21 cellular contexts compared by ENCODE assay signal in the genomic region with DNA sequence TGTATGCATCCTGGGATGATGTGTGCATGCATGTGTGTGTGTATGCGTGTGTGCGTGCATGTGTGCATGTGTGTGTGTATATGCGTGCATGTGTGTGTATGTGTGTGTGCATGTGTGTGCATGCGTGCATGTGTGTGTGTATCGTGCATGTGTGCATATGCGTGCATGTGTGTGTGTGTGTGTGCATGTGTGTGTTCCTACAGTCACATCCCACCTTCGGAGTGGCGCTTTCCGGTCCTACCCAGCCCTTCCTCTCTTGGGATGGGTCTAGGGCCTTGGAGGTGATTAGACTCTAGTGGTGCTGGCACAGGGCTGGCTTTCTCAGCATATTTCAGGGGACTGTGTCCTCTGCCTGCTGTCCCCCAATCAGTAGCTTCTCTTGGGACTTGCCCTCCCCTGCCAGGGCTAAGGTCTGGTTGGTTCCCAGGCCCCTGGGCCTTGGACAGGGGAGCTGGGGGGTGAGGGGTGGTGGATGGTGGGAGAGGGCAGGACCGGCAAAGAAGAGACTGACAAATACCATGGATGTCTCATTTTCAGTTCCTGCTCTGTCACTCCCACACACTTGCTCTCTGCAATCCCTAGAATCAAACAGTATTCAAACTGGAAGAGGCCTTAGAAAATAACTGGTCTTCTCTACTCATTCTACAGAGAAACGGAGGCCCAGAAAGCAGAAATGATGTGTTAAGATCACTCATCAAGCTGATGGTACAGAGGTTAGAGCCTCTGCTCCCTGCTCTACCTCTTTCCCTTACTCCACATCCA. TPM values are rescaled to one million over a fixed set of nuclear protein-coding genes. Genes with fewer than 3 reads are reported as not detected.
DNase-seq lines count a peak whose midpoint lies in the region; ATAC-seq, FAIRE-seq and TF ChIP-seq lines count a peak whose summit lies in the region.
"Had no signal": no experiment of that assay in that cellular context is flagged by ENCODE, and none has a peak within 500 bp of the region (broad histone marks: within the 10 kb centered on the region; RNA-seq: fewer than 3 reads in every experiment).

No MANE protein-coding gene starts in this region.

- POLR2A ChIA-PET in HepG2 (lab: Yijun Ruan, JAX) = no interaction called here
- POLR2A ChIA-PET in K562 (lab: Yijun Ruan, JAX) = interaction anchor here (0.6 to 0.8 kb wide), 3 partner anchors 10 to 185 kb away, joined by 3 read pairs; no protein-coding TSS in a partner anchor

- H3K4me1 Mint-ChIP-seq in nephron progenitor cell = no peaks in the 10 kb centered on the region

- TF ChIP-seq POLR2A in HepG2 (IDR thresholded peaks at IDR 0.05; ENCODE audit: insufficient read depth in 1 of 2, low read depth in 2 of 2, low read length in 2 of 2) = no peak
- TF ChIP-seq POLR2A in right lobe of liver (IDR thresholded peaks at IDR 0.05) = no peak
- TF ChIP-seq POLR2A in K562 (conservative IDR thresholded peaks at IDR 0.05) = no peak

- H3K4me2 ChIP-seq in HepG2 (ENCODE audit: low read depth, low read length) (no peak overlapping the region), K562 (ENCODE audit: insufficient read depth, low read length) (no peak overlapping the region)

- H3K36me3 ChIP-seq in HepG2 (replicated peaks in 1 of 2; ENCODE audit: control insufficient read depth in 1 of 2, insufficient read depth in 2 of 2, low read length in 2 of 2) = no peaks in the 10 kb centered on the region
- H3K36me3 ChIP-seq in right lobe of liver = no peaks in the 10 kb centered on the region
- H3K36me3 ChIP-seq in K562 (ENCODE audit: control insufficient read depth, insufficient read depth, low read length) = no peaks in the 10 kb centered on the region
- H3K36me3 ChIP-seq: MG63 had no signal

- intact Hi-C loops in HepG2 (cut with micrococcal nuclease; ENCODE audit: unreplicated experiment) (no loop called here), right lobe of liver (cut with DNase I) (no loop called here), K562 (cut with micrococcal nuclease) (no loop called here), cardiac septum (cut with DNase I) (no loop called here)

- in situ Hi-C loops in HepG2 (cut with HindIII; ENCODE audit: extremely low pct_ligation_motif_present, low pct_unique_long_range_greater_than_20kb) (no loop called here), K562 (cut with MboI) (no loop called here)

- FAIRE-seq in HepG2 (lab: Jason Lieb, UNC) (no peak), K562 (lab: Jason Lieb, UNC) (peak; percentile 11)
- FAIRE-seq: GM12892, GM19239 had no signal

- H3K27me3 Mint-ChIP-seq in nephron progenitor cell (ENCODE audit: low read depth, poor library complexity) = peaks cover 20% of the 10 kb centered on the region

- H3K9ac ChIP-seq in HepG2 (ENCODE audit: insufficient read depth, low read depth, low read length) (no peak overlapping the region), K562 (ENCODE audit: insufficient read depth in 1 of 2, low read depth in 2 of 2, low read length in 2 of 2) (no peak overlapping the region)

- DNase-seq in HepG2 (ENCODE audit: low spot score) = no peak
- no peak for DNase-seq in right lobe of liver
- no peak for DNase-seq in K562 (ENCODE audit: extremely low read depth in 1 of 4, low spot score in 3 of 4)
- DNase-seq in nephron progenitor cell = no peak
- DNase-seq in effector CD8-positive, alpha-beta T cell (lab: John Stamatoyannopoulos, UW) = no peak
- no peak for DNase-seq in cardiac septum (ENCODE audit: low spot score)
- DNase-seq: DMS53, MG63, NCI-H1436 treated with DMSO at 0.1 percent for 48 hours, NCI-H2107, NCI-H345, NCI-H526 treated with DMSO at 0.1 percent for 48 hours had no signal

- TF ChIP-seq CTCF in HepG2 (CRISPR knock-in tag; IDR thresholded peaks at IDR 0.05) = no peak
- no peak for TF ChIP-seq CTCF in right lobe of liver (IDR thresholded peaks at IDR 0.05)
- TF ChIP-seq CTCF in K562 (IDR thresholded peaks at IDR 0.05 in 2 of 3, conservative IDR thresholded peaks at IDR 0.05 in 1 of 3; ENCODE audit: insufficient read depth in 2 of 3, low read depth in 1 of 3, low read length in 3 of 3) = no peak
- TF ChIP-seq CTCF in nephron progenitor cell (IDR thresholded peaks at IDR 0.05) = no peak

- CTCF ChIA-PET in HepG2 (lab: Yijun Ruan, JAX; ENCODE audit: low intra/inter-chr PET ratio, low total read pairs) (no interaction called here), K562 (lab: Yijun Ruan, JAX; ENCODE audit: low intra/inter-chr PET ratio) (no interaction called here)

- no peak overlapping the region for H3K4me3 Mint-ChIP-seq in nephron progenitor cell
- H3K4me3 Mint-ChIP-seq: CD14-positive monocyte had no signal

- peak overlapping the region; percentile 54 for H3K27ac Mint-ChIP-seq in nephron progenitor cell
- H3K27ac Mint-ChIP-seq: CD14-positive monocyte had no signal

- no peaks in the 10 kb centered on the region for H3K36me3 Mint-ChIP-seq in nephron progenitor cell (ENCODE audit: low read depth)
- H3K36me3 Mint-ChIP-seq: CD14-positive monocyte had no signal

- TF ChIP-seq RAD21 in HepG2 (CRISPR knock-in tag; IDR thresholded peaks at IDR 0.05) = no peak
- no peak for TF ChIP-seq RAD21 in K562 (CRISPR knock-in tag; conservative IDR thresholded peaks at IDR 0.05 in 1 of 2, IDR thresholded peaks at IDR 0.05 in 1 of 2)

- H3K9me3 Mint-ChIP-seq in nephron progenitor cell = no peaks in the 10 kb centered on the region

- H2AFZ ChIP-seq in HepG2 (ENCODE audit: low read length) (no peak overlapping the region), K562 (ENCODE audit: low read depth, low read length) (no peak overlapping the region)

- H3K27ac ChIP-seq in HepG2 (ENCODE audit: extremely low read length, insufficient read depth, low read length) = no peak overlapping the region
- no peak overlapping the region for H3K27ac ChIP-seq in right lobe of liver
- H3K27ac ChIP-seq in K562 (ENCODE audit: extremely low read depth, low read depth, low read length) = no peak overlapping the region
- H3K27ac ChIP-seq: HL-60 had no signal

- no TSS peak for BruUV-seq in HepG2 (replicated peaks; lab: Mats Ljungman, UMichigan)
- no TSS peak for BruUV-seq in K562 (replicated peaks; lab: Mats Ljungman, UMichigan)

- H3K9me3 ChIP-seq in HepG2 (ENCODE audit: low read length) = no peaks in the 10 kb centered on the region
- no peaks in the 10 kb centered on the region for H3K9me3 ChIP-seq in right lobe of liver
- H3K9me3 ChIP-seq in K562 (replicated peaks; ENCODE audit: control insufficient read depth, insufficient read depth, low read depth, low read length) = no peaks in the 10 kb centered on the region
- H3K9me3 ChIP-seq: MG63 had no signal

- H4K20me1 ChIP-seq in HepG2 (ENCODE audit: insufficient read depth, low read length) (no peaks in the 10 kb centered on the region), K562 (replicated peaks; ENCODE audit: control insufficient read depth, insufficient read depth, low read length) (no peaks in the 10 kb centered on the region)

- ATAC-seq in HepG2 (no peak), right lobe of liver (no peak), K562 (no peak), SK-N-SH treated with all-trans-retinoic acid at 6 μM for 48 hours (no peak), HG02678 (IDR thresholded peaks at IDR 0.05; ENCODE audit: unreplicated experiment) (no peak)
- ATAC-seq: HCT116, Right ventricle myocardium inferior had no signal

- H3K79me2 ChIP-seq in HepG2 (ENCODE audit: insufficient read depth, low read length) = no peaks in the 10 kb centered on the region
- H3K79me2 ChIP-seq in K562 (ENCODE audit: control insufficient read depth, insufficient read depth, low read length) = no peaks in the 10 kb centered on the region

- H3K27me3 ChIP-seq in HepG2 (ENCODE audit: control insufficient read depth in 1 of 2, insufficient read depth in 2 of 2, low read length in 2 of 2) = peaks cover 1 to 10% of the 10 kb centered on the region in 2 experiments; a peak in 2 of 5 replicates
- H3K27me3 ChIP-seq in right lobe of liver = no peaks in the 10 kb centered on the region
- peaks cover 8 to 31% of the 10 kb centered on the region in 2 experiments; a peak in 3 of 5 replicates for H3K27me3 ChIP-seq in K562 (ENCODE audit: control insufficient read depth in 2 of 2, insufficient read depth in 2 of 2, low read length in 2 of 2)
- H3K27me3 ChIP-seq: MG63 had no signal

- H3K4me3 ChIP-seq in HepG2 (replicated peaks in 1 of 3; ENCODE audit: insufficient read depth in 1 of 3, low read depth in 2 of 3, low read length in 3 of 3) (no peak overlapping the region), right lobe of liver (no peak overlapping the region), K562 (no peak overlapping the region)
- H3K4me3 ChIP-seq: MG63 had no signal

- no peaks in the 10 kb centered on the region for H3K9me1 ChIP-seq in K562 (ENCODE audit: control insufficient read depth, insufficient read depth, low read length)

- H3K4me1 ChIP-seq in HepG2 (ENCODE audit: insufficient read depth, low read length) (no peaks in the 10 kb centered on the region), right lobe of liver (no peaks in the 10 kb centered on the region), K562 (replicated peaks in 1 of 2; ENCODE audit: control insufficient read depth in 2 of 2, insufficient read depth in 2 of 2, low read length in 2 of 2) (no peaks in the 10 kb centered on the region; a peak in 1 of 5 replicates)

- WGBS in HepG2 (ENCODE audit: low lambda C conversion rate) = 78% methylated on average over 10 of the region's 11 CpGs
- 65% methylated on average over 3 of the region's 11 CpGs for WGBS in right lobe of liver (ENCODE audit: insufficient coverage, low coverage, low lambda C conversion rate, missing lambda C conversion rate)
- 44% methylated on average over 9 of the region's 11 CpGs for WGBS in K562 (ENCODE audit: insufficient coverage, low coverage, missing lambda C conversion rate)

- no peak for TF ChIP-seq EP300 in HepG2 (IDR thresholded peaks at IDR 0.05; ENCODE audit: low read depth in 2 of 2, low read length in 2 of 2)
- no peak for TF ChIP-seq EP300 in HepG2 (CRISPR knock-in tag; IDR thresholded peaks at IDR 0.05; ENCODE audit: borderline replicate concordance)
- TF ChIP-seq EP300 in K562 (IDR thresholded peaks at IDR 0.05; ENCODE audit: low read length) = no peak

RNA-seq across cellular contexts. Expression of a gene that starts 21.9 kb away (rescaled TPM):
- total RNA-seq in HepG2 (2016; rRNA removed; fragmentation: Illumina TruSeq; extraction: Trizol) (not detected in 2 replicates), right lobe of liver (under 1 TPM in 1 of 6 experiments, not detected in 5; 0.16 TPM), K562 (2014; rRNA removed) (not detected in 2 replicates), K562 (2014; rRNA removed; fragmentation: Illumina TruSeq; extraction: Trizol) (not detected in 2 replicates), K562 (2015; rRNA removed; fragmentation: Illumina TruSeq; extraction: Trizol) (not detected in 2 replicates), K562 (2021) (not detected in 2 replicates), cardiac septum (1.7 TPM)
- not detected in 2 replicates for total RNA-seq in HepG2 (2016; cell fraction: cytosol; rRNA removed; fragmentation: Illumina TruSeq; extraction: Trizol; ENCODE audit: low read depth)
- total RNA-seq in HepG2 (2016; cell fraction: insoluble cytoplasmic fraction; rRNA removed; fragmentation: Illumina TruSeq; extraction: Trizol) = not detected in 2 replicates
- not detected in 2 replicates for total RNA-seq in HepG2 (2016; cell fraction: membrane; rRNA removed; fragmentation: Illumina TruSeq; extraction: Trizol)
- not detected in 2 replicates for total RNA-seq in HepG2 (2016; cell fraction: nucleus; rRNA removed; fragmentation: Illumina TruSeq; extraction: Trizol)
- polyA plus RNA-seq in HepG2 (2011; rRNA removed) (not detected in 2 replicates), K562 (2011; rRNA removed) (not detected in 2 replicates), K562 (2014; fragmentation: Illumina TruSeq; extraction: Trizol) (not detected in 2 replicates), K562 (2014; fragmentation: Nextera tagmentation; extraction: Ambion mirVana) (under 1 TPM in 1 of 2 experiments, not detected in 1; 0.10 TPM), K562 (2014; rRNA removed) (0.01 TPM in 1 of 2 replicates, not detected in the other)
- 0.01 and 0.03 TPM in 2 replicates for polyA plus RNA-seq in HepG2 (2011; cell fraction: cytosol; rRNA removed)
- polyA plus RNA-seq in HepG2 (2011; cell fraction: nucleus; rRNA removed) = 0.21 TPM in 1 of 2 replicates, not detected in the other
- polyA plus RNA-seq in HepG2 (2012) = not detected in 2 replicates
- polyA plus RNA-seq in HepG2 (2016; cell fraction: cytosol; fragmentation: Illumina TruSeq; extraction: Trizol; ENCODE audit: low read depth) = not detected in 2 replicates
- not detected in 2 replicates for polyA plus RNA-seq in HepG2 (2016; cell fraction: insoluble cytoplasmic fraction; fragmentation: Illumina TruSeq; extraction: Trizol; ENCODE audit: low read depth)
- polyA plus RNA-seq in HepG2 (2016; cell fraction: membrane; fragmentation: Illumina TruSeq; extraction: Trizol; ENCODE audit: low read depth) = not detected in 2 replicates
- polyA plus RNA-seq in HepG2 (2016; cell fraction: nucleus; fragmentation: Illumina TruSeq; extraction: Trizol; ENCODE audit: insufficient read depth, low read depth) = not detected in 2 replicates
- polyA minus RNA-seq in HepG2 (2011; rRNA and poly(A)+ RNA removed; ENCODE audit: low replicate concordance) = 0.65 TPM in 1 of 2 replicates, not detected in the other
- not detected in 2 replicates for polyA minus RNA-seq in HepG2 (2011; cell fraction: cytosol; rRNA and poly(A)+ RNA removed)
- polyA minus RNA-seq in HepG2 (2011; cell fraction: nucleus; rRNA and poly(A)+ RNA removed) = not detected in 2 replicates
- not detected in 2 replicates for total RNA-seq in K562 (2011; cell fraction: chromatin; rRNA removed; ENCODE audit: low replicate concordance)
- not detected in 2 replicates for total RNA-seq in K562 (2011; cell fraction: nucleolus; rRNA removed)
- total RNA-seq in K562 (2011; cell fraction: nucleoplasm; rRNA removed) = 0.15 TPM in 1 of 2 replicates, not detected in the other
- 0.07 and 0.76 TPM in 2 replicates for polyA plus RNA-seq in K562 (2011; cell fraction: cytosol; rRNA removed)
- polyA plus RNA-seq in K562 (2011; cell fraction: nucleus; rRNA removed) = not detected in 2 replicates
- polyA plus RNA-seq in K562 (2012) = 0.09 and 0.17 TPM in 2 replicates
- polyA minus RNA-seq in K562 (2011; rRNA and poly(A)+ RNA removed) = not detected in 2 replicates
- polyA minus RNA-seq in K562 (2011; cell fraction: cytosol; rRNA and poly(A)+ RNA removed) = not detected in 2 replicates
- not detected in 2 replicates for polyA minus RNA-seq in K562 (2011; cell fraction: nucleus; rRNA and poly(A)+ RNA removed)
- total RNA-seq: A673 had no signal
- polyA plus RNA-seq: CD14-positive monocyte had no signal

RNA-seq across cellular contexts. Expression of a gene that starts 24.9 kb away (rescaled TPM):
- not detected in 2 replicates for total RNA-seq in HepG2 (2016; rRNA removed; fragmentation: Illumina TruSeq; extraction: Trizol)
- total RNA-seq in HepG2 (2016; cell fraction: cytosol; rRNA removed; fragmentation: Illumina TruSeq; extraction: Trizol; ENCODE audit: low read depth) = not detected in 2 replicates
- total RNA-seq in HepG2 (2016; cell fraction: insoluble cytoplasmic fraction; rRNA removed; fragmentation: Illumina TruSeq; extraction: Trizol) = not detected in 2 replicates
- total RNA-seq in HepG2 (2016; cell fraction: membrane; rRNA removed; fragmentation: Illumina TruSeq; extraction: Trizol) = not detected in 2 replicates
- total RNA-seq in HepG2 (2016; cell fraction: nucleus; rRNA removed; fragmentation: Illumina TruSeq; extraction: Trizol) = not detected in 2 replicates
- not detected in 2 replicates for polyA plus RNA-seq in HepG2 (2011; rRNA removed)
- not detected in 2 replicates for polyA plus RNA-seq in HepG2 (2011; cell fraction: cytosol; rRNA removed)
- polyA plus RNA-seq in HepG2 (2011; cell fraction: nucleus; rRNA removed) = not detected in 2 replicates
- polyA plus RNA-seq in HepG2 (2012) = not detected in 2 replicates
- polyA plus RNA-seq in HepG2 (2016; cell fraction: cytosol; fragmentation: Illumina TruSeq; extraction: Trizol; ENCODE audit: low read depth) = not detected in 2 replicates
- polyA plus RNA-seq in HepG2 (2016; cell fraction: insoluble cytoplasmic fraction; fragmentation: Illumina TruSeq; extraction: Trizol; ENCODE audit: low read depth) = not detected in 2 replicates
- polyA plus RNA-seq in HepG2 (2016; cell fraction: membrane; fragmentation: Illumina TruSeq; extraction: Trizol; ENCODE audit: low read depth) = not detected in 2 replicates
- polyA plus RNA-seq in HepG2 (2016; cell fraction: nucleus; fragmentation: Illumina TruSeq; extraction: Trizol; ENCODE audit: insufficient read depth, low read depth) = not detected in 2 replicates
- polyA minus RNA-seq in HepG2 (2011; rRNA and poly(A)+ RNA removed; ENCODE audit: low replicate concordance) = not detected in 2 replicates
- not detected in 2 replicates for polyA minus RNA-seq in HepG2 (2011; cell fraction: cytosol; rRNA and poly(A)+ RNA removed)
- not detected in 2 replicates for polyA minus RNA-seq in HepG2 (2011; cell fraction: nucleus; rRNA and poly(A)+ RNA removed)
- not detected for total RNA-seq in right lobe of liver
- total RNA-seq in K562 (2011; cell fraction: chromatin; rRNA removed; ENCODE audit: low replicate concordance) = not detected in 2 replicates
- total RNA-seq in K562 (2011; cell fraction: nucleolus; rRNA removed) = not detected in 2 replicates
- not detected in 2 replicates for total RNA-seq in K562 (2011; cell fraction: nucleoplasm; rRNA removed)
- not detected in 2 replicates for total RNA-seq in K562 (2014; rRNA removed)
- not detected in 2 replicates for total RNA-seq in K562 (2014; rRNA removed; fragmentation: Illumina TruSeq; extraction: Trizol)
- not detected in 2 replicates for total RNA-seq in K562 (2015; rRNA removed; fragmentation: Illumina TruSeq; extraction: Trizol)
- not detected in 2 replicates for total RNA-seq in K562 (2021)
- not detected in 2 replicates for polyA plus RNA-seq in K562 (2011; rRNA removed)
- polyA plus RNA-seq in K562 (2011; cell fraction: cytosol; rRNA removed) = not detected in 2 replicates
- polyA plus RNA-seq in K562 (2011; cell fraction: nucleus; rRNA removed) = not detected in 2 replicates
- not detected in 2 replicates for polyA plus RNA-seq in K562 (2012)
- not detected in 2 replicates for polyA plus RNA-seq in K562 (2014; fragmentation: Illumina TruSeq; extraction: Trizol)
- not detected for polyA plus RNA-seq in K562 (2014; fragmentation: Nextera tagmentation; extraction: Ambion mirVana)
- polyA plus RNA-seq in K562 (2014; rRNA removed) = not detected in 2 replicates
- not detected in 2 replicates for polyA minus RNA-seq in K562 (2011; rRNA and poly(A)+ RNA removed)
- polyA minus RNA-seq in K562 (2011; cell fraction: cytosol; rRNA and poly(A)+ RNA removed) = not detected in 2 replicates
- not detected in 2 replicates for polyA minus RNA-seq in K562 (2011; cell fraction: nucleus; rRNA and poly(A)+ RNA removed)
- total RNA-seq in cardiac septum = not detected
- total RNA-seq: A673, Right ventricle myocardium inferior had no signal
- polyA plus RNA-seq: CD14-positive monocyte had no signal

RNA-seq across cellular contexts. Expression of a gene that starts 36.1 kb away (rescaled TPM):
- total RNA-seq in HepG2 (2016; rRNA removed; fragmentation: Illumina TruSeq; extraction: Trizol) (not detected in 2 replicates), right lobe of liver (not detected), K562 (2014; rRNA removed) (not detected in 2 replicates), K562 (2014; rRNA removed; fragmentation: Illumina TruSeq; extraction: Trizol) (not detected in 2 replicates), K562 (2015; rRNA removed; fragmentation: Illumina TruSeq; extraction: Trizol) (not detected in 2 replicates), K562 (2021) (not detected in 2 replicates), cardiac septum (not detected)
- total RNA-seq in HepG2 (2016; cell fraction: cytosol; rRNA removed; fragmentation: Illumina TruSeq; extraction: Trizol; ENCODE audit: low read depth) = not detected in 2 replicates
- not detected in 2 replicates for total RNA-seq in HepG2 (2016; cell fraction: insoluble cytoplasmic fraction; rRNA removed; fragmentation: Illumina TruSeq; extraction: Trizol)
- not detected in 2 replicates for total RNA-seq in HepG2 (2016; cell fraction: membrane; rRNA removed; fragmentation: Illumina TruSeq; extraction: Trizol)
- total RNA-seq in HepG2 (2016; cell fraction: nucleus; rRNA removed; fragmentation: Illumina TruSeq; extraction: Trizol) = not detected in 2 replicates
- polyA plus RNA-seq in HepG2 (2011; rRNA removed) (not detected in 2 replicates), K562 (2011; rRNA removed) (not detected in 2 replicates), K562 (2014; fragmentation: Illumina TruSeq; extraction: Trizol) (not detected in 2 replicates), K562 (2014; fragmentation: Nextera tagmentation; extraction: Ambion mirVana) (not detected), K562 (2014; rRNA removed) (not detected in 2 replicates)
- not detected in 2 replicates for polyA plus RNA-seq in HepG2 (2011; cell fraction: cytosol; rRNA removed)
- polyA plus RNA-seq in HepG2 (2011; cell fraction: nucleus; rRNA removed) = not detected in 2 replicates
- not detected in 2 replicates for polyA plus RNA-seq in HepG2 (2012)
- not detected in 2 replicates for polyA plus RNA-seq in HepG2 (2016; cell fraction: cytosol; fragmentation: Illumina TruSeq; extraction: Trizol; ENCODE audit: low read depth)
- not detected in 2 replicates for polyA plus RNA-seq in HepG2 (2016; cell fraction: insoluble cytoplasmic fraction; fragmentation: Illumina TruSeq; extraction: Trizol; ENCODE audit: low read depth)
- not detected in 2 replicates for polyA plus RNA-seq in HepG2 (2016; cell fraction: membrane; fragmentation: Illumina TruSeq; extraction: Trizol; ENCODE audit: low read depth)
- not detected in 2 replicates for polyA plus RNA-seq in HepG2 (2016; cell fraction: nucleus; fragmentation: Illumina TruSeq; extraction: Trizol; ENCODE audit: insufficient read depth, low read depth)
- polyA minus RNA-seq in HepG2 (2011; rRNA and poly(A)+ RNA removed; ENCODE audit: low replicate concordance) = 0.82 TPM in 1 of 2 replicates, not detected in the other
- not detected in 2 replicates for polyA minus RNA-seq in HepG2 (2011; cell fraction: cytosol; rRNA and poly(A)+ RNA removed)
- not detected in 2 replicates for polyA minus RNA-seq in HepG2 (2011; cell fraction: nucleus; rRNA and poly(A)+ RNA removed)
- not detected in 2 replicates for total RNA-seq in K562 (2011; cell fraction: chromatin; rRNA removed; ENCODE audit: low replicate concordance)
- total RNA-seq in K562 (2011; cell fraction: nucleolus; rRNA removed) = not detected in 2 replicates
- not detected in 2 replicates for total RNA-seq in K562 (2011; cell fraction: nucleoplasm; rRNA removed)
- not detected in 2 replicates for polyA plus RNA-seq in K562 (2011; cell fraction: cytosol; rRNA removed)
- polyA plus RNA-seq in K562 (2011; cell fraction: nucleus; rRNA removed) = not detected in 2 replicates
- not detected in 2 replicates for polyA plus RNA-seq in K562 (2012)
- not detected in 2 replicates for polyA minus RNA-seq in K562 (2011; rRNA and poly(A)+ RNA removed)
- not detected in 2 replicates for polyA minus RNA-seq in K562 (2011; cell fraction: cytosol; rRNA and poly(A)+ RNA removed)
- polyA minus RNA-seq in K562 (2011; cell fraction: nucleus; rRNA and poly(A)+ RNA removed) = not detected in 2 replicates
- total RNA-seq: A673 had no signal
- polyA plus RNA-seq: CD14-positive monocyte had no signal

RNA-seq across cellular contexts. Expression of a gene that starts 47.1 kb away (rescaled TPM):
- total RNA-seq in HepG2 (2016; rRNA removed; fragmentation: Illumina TruSeq; extraction: Trizol) = 0.51 and 1.3 TPM in 2 replicates
- total RNA-seq in HepG2 (2016; cell fraction: cytosol; rRNA removed; fragmentation: Illumina TruSeq; extraction: Trizol; ENCODE audit: low read depth) = 0.20 and 0.35 TPM in 2 replicates
- total RNA-seq in HepG2 (2016; cell fraction: insoluble cytoplasmic fraction; rRNA removed; fragmentation: Illumina TruSeq; extraction: Trizol) = 0.54 and 1.1 TPM in 2 replicates
- total RNA-seq in HepG2 (2016; cell fraction: membrane; rRNA removed; fragmentation: Illumina TruSeq; extraction: Trizol) = 0.55 and 0.59 TPM in 2 replicates
- 0.47 and 0.87 TPM in 2 replicates for total RNA-seq in HepG2 (2016; cell fraction: nucleus; rRNA removed; fragmentation: Illumina TruSeq; extraction: Trizol)
- polyA plus RNA-seq in HepG2 (2011; rRNA removed) = 0.32 and 0.38 TPM in 2 replicates
- polyA plus RNA-seq in HepG2 (2011; cell fraction: cytosol; rRNA removed) = 0.21 and 0.23 TPM in 2 replicates
- polyA plus RNA-seq in HepG2 (2011; cell fraction: nucleus; rRNA removed) = 0.64 and 0.79 TPM in 2 replicates
- polyA plus RNA-seq in HepG2 (2012) = 0.43 and 0.78 TPM in 2 replicates
- polyA plus RNA-seq in HepG2 (2016; cell fraction: cytosol; fragmentation: Illumina TruSeq; extraction: Trizol; ENCODE audit: low read depth) = 0.23 and 0.31 TPM in 2 replicates
- 0.48 and 0.69 TPM in 2 replicates for polyA plus RNA-seq in HepG2 (2016; cell fraction: insoluble cytoplasmic fraction; fragmentation: Illumina TruSeq; extraction: Trizol; ENCODE audit: low read depth)
- 0.23 and 0.48 TPM in 2 replicates for polyA plus RNA-seq in HepG2 (2016; cell fraction: membrane; fragmentation: Illumina TruSeq; extraction: Trizol; ENCODE audit: low read depth)
- 1.6 and 2.3 TPM in 2 replicates for polyA plus RNA-seq in HepG2 (2016; cell fraction: nucleus; fragmentation: Illumina TruSeq; extraction: Trizol; ENCODE audit: insufficient read depth, low read depth)
- 0.16 and 0.48 TPM in 2 replicates for polyA minus RNA-seq in HepG2 (2011; rRNA and poly(A)+ RNA removed; ENCODE audit: low replicate concordance)
- not detected in 2 replicates for polyA minus RNA-seq in HepG2 (2011; cell fraction: cytosol; rRNA and poly(A)+ RNA removed)
- polyA minus RNA-seq in HepG2 (2011; cell fraction: nucleus; rRNA and poly(A)+ RNA removed) = 0.25 TPM in 1 of 2 replicates, not detected in the other
- total RNA-seq in right lobe of liver = under 1 TPM in 2 of 6 experiments, not detected in 4; 0.31 to 0.34 TPM
- total RNA-seq in K562 (2011; cell fraction: chromatin; rRNA removed; ENCODE audit: low replicate concordance) = 0.09 and 0.14 TPM in 2 replicates
- not detected in 2 replicates for total RNA-seq in K562 (2011; cell fraction: nucleolus; rRNA removed)
- not detected in 2 replicates for total RNA-seq in K562 (2011; cell fraction: nucleoplasm; rRNA removed)
- 0.05 TPM in 1 of 2 replicates, not detected in the other for total RNA-seq in K562 (2014; rRNA removed)
- total RNA-seq in K562 (2014; rRNA removed; fragmentation: Illumina TruSeq; extraction: Trizol) = not detected in 2 replicates
- not detected in 2 replicates for total RNA-seq in K562 (2015; rRNA removed; fragmentation: Illumina TruSeq; extraction: Trizol)
- not detected in 2 replicates for total RNA-seq in K562 (2021)
- polyA plus RNA-seq in K562 (2011; rRNA removed) = not detected in 2 replicates
- polyA plus RNA-seq in K562 (2011; cell fraction: cytosol; rRNA removed) = 0.01 TPM in 1 of 2 replicates, not detected in the other
- 0.17 TPM in 1 of 2 replicates, not detected in the other for polyA plus RNA-seq in K562 (2011; cell fraction: nucleus; rRNA removed)
- 0.04 TPM in 1 of 2 replicates, not detected in the other for polyA plus RNA-seq in K562 (2012)
- polyA plus RNA-seq in K562 (2014; fragmentation: Illumina TruSeq; extraction: Trizol) = not detected in 2 replicates
- polyA plus RNA-seq in K562 (2014; fragmentation: Nextera tagmentation; extraction: Ambion mirVana) = not detected
- polyA plus RNA-seq in K562 (2014; rRNA removed) = 0.12 TPM in 1 of 2 replicates, not detected in the other
- polyA minus RNA-seq in K562 (2011; rRNA and poly(A)+ RNA removed) = not detected in 2 replicates
- polyA minus RNA-seq in K562 (2011; cell fraction: cytosol; rRNA and poly(A)+ RNA removed) = not detected in 2 replicates
- not detected in 2 replicates for polyA minus RNA-seq in K562 (2011; cell fraction: nucleus; rRNA and poly(A)+ RNA removed)
- total RNA-seq in cardiac septum = not detected
- total RNA-seq: A673, Right ventricle myocardium inferior had no signal
- polyA plus RNA-seq: CD14-positive monocyte had no signal
